ENCODE assay signal across 1 cellular context in genomic region chr19:18046066-18046718, GRCh38.
TF ChIP-seq lines count a peak whose summit lies in the region.

No MANE protein-coding gene starts in this region.

TF ChIP-seq in HEK293, 187 proteins besides CTCF, POLR2A, EP300 and RAD21 (continued from another document):
- TF ChIP-seq ZBTB10 (tag by site-specific recombination; IDR thresholded peaks at IDR 0.05) (peak; percentile 39; the same call in 1 of the 2 replicates), KLF9 (tag by site-specific recombination; IDR thresholded peaks at IDR 0.05; ENCODE audit: low read depth) (no peak), ZFP37 (tag by site-specific recombination; IDR thresholded peaks at IDR 0.05) (no peak), KLF8 (tag by site-specific recombination; IDR thresholded peaks at IDR 0.05) (peak; percentile 45; the same call in 1 of the 2 replicates), ZFHX2 (tag by site-specific recombination; conservative IDR thresholded peaks at IDR 0.05) (peak; percentile 96), ZNF398 (tag by site-specific recombination; IDR thresholded peaks at IDR 0.05) (peak; percentile 74), ZNF571 (tag by site-specific recombination; IDR thresholded peaks at IDR 0.05) (no peak), ZSCAN23 (tag by site-specific recombination; IDR thresholded peaks at IDR 0.05) (0 out of 2 replicates have a peak, but pooled peaks have one; percentile 60), ZNF558 (tag by site-specific recombination; IDR thresholded peaks at IDR 0.05) (0 out of 2 replicates have a peak, but pooled peaks have one; percentile 32), ZNF335 (tag by site-specific recombination; conservative IDR thresholded peaks at IDR 0.05) (peak; percentile 37), BCL11B (tag by site-specific recombination; IDR thresholded peaks at IDR 0.05; ENCODE audit: low read depth) (peak; percentile 69; the same call in 1 of the 2 replicates), ZNF423 (tag by site-specific recombination; IDR thresholded peaks at IDR 0.05) (no peak), EGR2 (tag by site-specific recombination; IDR thresholded peaks at IDR 0.05; ENCODE audit: low read depth) (peak; percentile 96), ZNF660 (tag by site-specific recombination; IDR thresholded peaks at IDR 0.05) (peak; percentile 83), ZNF624 (tag by site-specific recombination; IDR thresholded peaks at IDR 0.05) (no peak), KLF16 (tag by site-specific recombination; IDR thresholded peaks at IDR 0.05) (no peak), ZNF202 (tag by site-specific recombination; IDR thresholded peaks at IDR 0.05; ENCODE audit: borderline replicate concordance) (no peak), ZNF350 (tag by site-specific recombination; IDR thresholded peaks at IDR 0.05) (no peak), ZBTB17 (tag by site-specific recombination; IDR thresholded peaks at IDR 0.05) (peak; percentile 33; the same call in 1 of the 2 replicates), PRDM6 (tag by site-specific recombination; IDR thresholded peaks at IDR 0.05) (no peak), ZNF138 (tag by site-specific recombination; IDR thresholded peaks at IDR 0.05; ENCODE audit: borderline replicate concordance) (no peak), ZNF701 (tag by site-specific recombination; IDR thresholded peaks at IDR 0.05) (no peak), ZNF133 (tag by site-specific recombination; IDR thresholded peaks at IDR 0.05) (no peak), ZNF843 (tag by site-specific recombination; IDR thresholded peaks at IDR 0.05) (0 out of 2 replicates have a peak, but pooled peaks have one; percentile 31), ZNF16 (tag by site-specific recombination; IDR thresholded peaks at IDR 0.05; ENCODE audit: low read depth) (peak; percentile 74)
